Comparison of ENCODE assay signal across 17 cellular contexts in the genomic region with DNA sequence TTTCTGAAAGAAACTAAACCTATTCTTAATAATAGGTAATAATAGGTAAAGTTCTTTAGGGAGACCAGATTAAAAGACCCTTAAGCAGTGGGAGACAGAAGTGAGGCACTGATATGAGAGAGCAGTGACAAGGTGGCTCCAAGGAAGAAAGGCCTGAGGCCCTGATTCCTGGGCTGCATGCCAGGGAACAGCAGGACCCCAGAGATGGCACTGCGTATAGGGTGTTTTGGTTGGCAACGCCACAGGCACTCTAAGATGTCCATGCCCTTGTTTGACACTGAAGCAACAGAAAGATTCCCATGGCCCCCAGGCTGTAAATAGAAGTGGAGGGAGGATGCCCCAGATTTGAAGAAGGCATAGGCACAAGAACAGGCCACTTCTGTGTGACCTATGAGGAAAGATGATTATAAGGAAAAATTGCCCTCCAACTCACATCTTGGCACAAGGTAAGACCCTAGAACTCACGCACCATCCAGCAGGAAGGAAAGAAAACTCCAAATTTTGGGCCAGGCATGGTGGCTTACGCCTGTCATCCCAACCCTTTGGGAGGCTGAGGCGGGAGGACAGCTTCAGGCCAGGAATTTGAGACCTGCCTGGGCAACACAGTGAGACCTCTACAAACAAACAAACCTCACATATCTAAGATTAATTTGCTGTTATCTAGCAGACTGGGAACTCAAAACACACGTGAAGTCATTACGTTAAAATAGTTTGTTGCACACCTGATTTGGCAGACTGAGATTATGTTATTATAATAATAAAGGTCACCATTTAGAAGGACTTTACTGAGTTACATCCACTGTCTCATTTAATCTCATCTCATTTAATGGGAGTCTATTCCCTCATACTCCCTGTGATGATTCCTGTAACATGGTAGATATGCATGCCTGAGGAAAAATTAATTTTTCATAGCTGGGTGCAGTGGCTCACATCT. TPM values are rescaled to one million over a fixed set of nuclear protein-coding genes. Genes with fewer than 3 reads are reported as not detected.
DNase-seq lines count a peak whose midpoint lies in the region; ATAC-seq and TF ChIP-seq lines count a peak whose summit lies in the region.
"Had no signal": no experiment of that assay in that cellular context is flagged by ENCODE, and none has a peak within 500 bp of the region (broad histone marks: within the 10 kb centered on the region; RNA-seq: fewer than 3 reads in every experiment).

No MANE protein-coding gene starts in this region.

- no peak overlapping the region for H2AFZ ChIP-seq in mesenchymal stem cell (ENCODE audit: low read depth, low read length)

- H3K27me3 ChIP-seq in Caco-2 (replicated peaks; ENCODE audit: control insufficient read depth, insufficient read depth, low read length) (no peaks in the 10 kb centered on the region), mesenchymal stem cell (ENCODE audit: control insufficient read depth in 1 of 2, insufficient read depth in 1 of 2, low read length in 2 of 2) (no peaks in the 10 kb centered on the region)

- H3K9me3 Mint-ChIP-seq in activated T-cell treated with anti-CD3 and anti-CD28 coated beads, Interleukin-2, amount 50 U/mL, for 72 hours, result peaks cover 0 to 3% of the 10 kb centered on the region in 2 donors
- H3K9me3 Mint-ChIP-seq in Caco-2 (ENCODE audit: unreplicated experiment), result no peaks in the 10 kb centered on the region

- H2BK120ac ChIP-seq in mesenchymal stem cell (ENCODE audit: low read depth, low read length), result no peak overlapping the region

- no peak overlapping the region for H3K4me3 Mint-ChIP-seq in activated T-cell treated with anti-CD3 and anti-CD28 coated beads, Interleukin-2, amount 50 U/mL, for 72 hours
- no peak overlapping the region for H3K4me3 Mint-ChIP-seq in Caco-2 (ENCODE audit: unreplicated experiment)
- H3K4me3 Mint-ChIP-seq: activated CD4-positive, alpha-beta memory T cell treated with anti-CD3 and anti-CD28 coated beads for 36 hours; activated T-helper 1 cell treated with anti-CD3 and anti-CD28 coated beads, Interleukin-12 subunit alpha, Interleukin-12 subunit beta, Interleukin-2, Interleukin-4 antibody, amounts not matched to agents 30 ng/mL and 10 ng/mL and 1 ng/mL, durations not matched to agents 14 hours and 24 hours and 36 hours; B cell; natural killer cell had no signal

- H3K9me3 ChIP-seq in Caco-2 (no peaks in the 10 kb centered on the region), mesenchymal stem cell (ENCODE audit: control insufficient read depth, low read length) (no peaks in the 10 kb centered on the region)
- H3K9me3 ChIP-seq: lower lobe of right lung had no signal

- POLR2A ChIA-PET in Caco-2 (lab: Charles Lee), result no interaction called here

- H3K4me2 ChIP-seq in mesenchymal stem cell (ENCODE audit: low read length, poor library complexity, severe bottlenecking), result no peak overlapping the region

- no peak overlapping the region for H2BK5ac ChIP-seq in mesenchymal stem cell (ENCODE audit: low read depth, low read length, poor library complexity, severe bottlenecking)

- H3K79me1 ChIP-seq in mesenchymal stem cell (replicated peaks; ENCODE audit: low read length, poor library complexity, severe bottlenecking), result no peaks in the 10 kb centered on the region

- CTCF ChIA-PET in Caco-2 (lab: Charles Lee), result no interaction called here

- TF ChIP-seq CTCF in Caco-2 (IDR thresholded peaks at IDR 0.05; ENCODE audit: insufficient read depth in 1 of 2, low read depth in 1 of 2, low read length in 1 of 2, severe bottlenecking in 1 of 2, unreplicated experiment in 1 of 2), result no peak

- no peak overlapping the region for H3K9ac ChIP-seq in mesenchymal stem cell (ENCODE audit: low read length)

- H3K27me3 Mint-ChIP-seq in activated T-cell treated with anti-CD3 and anti-CD28 coated beads, Interleukin-2, amount 50 U/mL, for 72 hours (ENCODE audit: low read depth), result no peaks in the 10 kb centered on the region
- no peaks in the 10 kb centered on the region for H3K27me3 Mint-ChIP-seq in Caco-2 (ENCODE audit: insufficient read depth, unreplicated experiment)
- H3K27me3 Mint-ChIP-seq: activated CD4-positive, alpha-beta memory T cell treated with anti-CD3 and anti-CD28 coated beads for 36 hours; B cell; IgD-negative memory B cell had no signal

- no peak overlapping the region for H4K91ac ChIP-seq in mesenchymal stem cell (ENCODE audit: low read length)

- no peak overlapping the region for H3K14ac ChIP-seq in mesenchymal stem cell (ENCODE audit: low read length in 2 of 2)

- H2BK12ac ChIP-seq in mesenchymal stem cell (ENCODE audit: low read length in 2 of 2), result no peak overlapping the region

- no peak overlapping the region for H4K8ac ChIP-seq in mesenchymal stem cell (ENCODE audit: low read length)

- H3K4ac ChIP-seq in mesenchymal stem cell (ENCODE audit: low read depth in 1 of 2, low read length in 2 of 2), result no peak overlapping the region

- H3K4me1 Mint-ChIP-seq in activated T-cell treated with anti-CD3 and anti-CD28 coated beads, Interleukin-2, amount 50 U/mL, for 72 hours (ENCODE audit: low read depth), result peaks cover 11% of the 10 kb centered on the region
- H3K4me1 Mint-ChIP-seq in Caco-2 (ENCODE audit: low read depth, unreplicated experiment), result peaks cover 12% of the 10 kb centered on the region
- H3K4me1 Mint-ChIP-seq: natural killer cell had no signal

- H2AK5ac ChIP-seq in mesenchymal stem cell (ENCODE audit: low read length, severe bottlenecking), result no peak overlapping the region

- DNase-seq in DMS 273 treated with DMSO at 0.1 percent for 48 hours (lab: John Stamatoyannopoulos, UW), result peak; percentile 44
- DNase-seq in NCI-H1092 treated with DMSO at 0.1 percent for 48 hours (lab: John Stamatoyannopoulos, UW), result peak; percentile 80
- peak; percentile 70 for DNase-seq in NCI-H345 treated with DMSO at 0.1 percent for 48 hours (lab: John Stamatoyannopoulos, UW; ENCODE audit: unreplicated experiment)
- DNase-seq in brain pericyte (ENCODE audit: low read depth, low spot score), result peak; percentile 83
- DNase-seq in activated T-cell treated with anti-CD3 and anti-CD28 coated beads, Interleukin-2, amount 50 U/mL, for 72 hours, result no peak
- no peak for DNase-seq in Caco-2
- no peak for DNase-seq in H4 (ENCODE audit: low spot score)
- DNase-seq in mesenchymal stem cell, result no peak
- DNase-seq: activated CD4-positive, alpha-beta memory T cell treated with anti-CD3 and anti-CD28 coated beads for 36 hours; lower lobe of right lung; natural killer cell; NCI-H1436 treated with DMSO at 0.1 percent for 48 hours; stimulated activated CD4-positive, alpha-beta T cell treated with anti-CD3 and anti-CD28 coated beads, Interleukin-15, amount 100 ng/mL, for 24 hours had no signal

- no peak overlapping the region for H3K27ac Mint-ChIP-seq in activated T-cell treated with anti-CD3 and anti-CD28 coated beads, Interleukin-2, amount 50 U/mL, for 72 hours
- no peak overlapping the region for H3K27ac Mint-ChIP-seq in Caco-2 (ENCODE audit: unreplicated experiment)
- H3K27ac Mint-ChIP-seq: activated CD4-positive, alpha-beta memory T cell treated with anti-CD3 and anti-CD28 coated beads for 36 hours; activated T-helper 1 cell treated with anti-CD3 and anti-CD28 coated beads, Interleukin-12 subunit alpha, Interleukin-12 subunit beta, Interleukin-2, Interleukin-4 antibody, amounts not matched to agents 30 ng/mL and 10 ng/mL and 1 ng/mL, durations not matched to agents 14 hours and 24 hours and 36 hours; B cell; IgD-negative memory B cell; natural killer cell had no signal

- H3K23ac ChIP-seq in mesenchymal stem cell (ENCODE audit: low read length in 2 of 2), result no peak overlapping the region

- H3K36me3 Mint-ChIP-seq in activated T-cell treated with anti-CD3 and anti-CD28 coated beads, Interleukin-2, amount 50 U/mL, for 72 hours (ENCODE audit: insufficient read depth in 2 of 2), result peaks cover 1 to 3% of the 10 kb centered on the region in 2 donors
- H3K36me3 Mint-ChIP-seq in Caco-2 (ENCODE audit: insufficient read depth, unreplicated experiment), result no peaks in the 10 kb centered on the region

- H3K4me3 ChIP-seq in Caco-2 (ENCODE audit: low read depth, low read length) (no peak overlapping the region), mesenchymal stem cell (ENCODE audit: insufficient read depth in 1 of 2, low read depth in 1 of 2, low read length in 2 of 2) (no peak overlapping the region)
- H3K4me3 ChIP-seq: lower lobe of right lung had no signal

- no peak overlapping the region for H3K18ac ChIP-seq in mesenchymal stem cell (ENCODE audit: low read depth in 1 of 2, low read length in 2 of 2)

- no peak overlapping the region for H3K27ac ChIP-seq in mesenchymal stem cell (ENCODE audit: low read length, poor library complexity, severe bottlenecking)
- H3K27ac ChIP-seq: epithelial cell of prostate, lower lobe of right lung had no signal

- intact Hi-C loops in Caco-2 (cut with micrococcal nuclease; ENCODE audit: unreplicated experiment), result no loop called here

- ATAC-seq in activated T-cell treated with anti-CD3 and anti-CD28 coated beads, Interleukin-2, amount 50 U/mL, for 72 hours (replicated peaks in 1 of 2), result no peak
- ATAC-seq: lower lobe of right lung, natural killer cell had no signal

- H3K4me1 ChIP-seq in Caco-2 (peaks cover 15% of the 10 kb centered on the region), mesenchymal stem cell (ENCODE audit: control insufficient read depth, insufficient read depth, low read depth, low read length) (peaks cover 1% of the 10 kb centered on the region)
- H3K4me1 ChIP-seq: lower lobe of right lung had no signal

- H2BK15ac ChIP-seq in mesenchymal stem cell (ENCODE audit: low read depth, poor library complexity, severe bottlenecking), result no peak overlapping the region

- WGBS in mesenchymal stem cell, result 96% methylated on average over 5 of the region's 7 CpGs

- BruUV-seq in Caco-2 (replicated peaks; lab: Mats Ljungman, UMichigan), result no TSS peak

- H3K36me3 ChIP-seq in Caco-2 (ENCODE audit: control insufficient read depth, insufficient read depth, low read length), result no peaks in the 10 kb centered on the region
- H3K36me3 ChIP-seq in mesenchymal stem cell (ENCODE audit: control insufficient read depth in 1 of 2, insufficient read depth in 2 of 2, low read depth in 1 of 2, low read length in 2 of 2), result no peaks in the 10 kb centered on the region
- H3K36me3 ChIP-seq: lower lobe of right lung had no signal

RNA-seq across cellular contexts. Expression of a gene that starts 10.5 kb away (rescaled TPM):
- 100 to 1,000 TPM in 1 of 2 donors, 10 to 100 TPM in 1; 90.9 to 101 TPM for total RNA-seq in activated T-cell treated with anti-CD3 and anti-CD28 coated beads, Interleukin-2, amount 50 U/mL, for 72 hours
- 15.6 and 18.1 TPM in 2 replicates for total RNA-seq in Caco-2 (2022)
- total RNA-seq in H4 (2014; rRNA removed; shearing (Covaris generic)), result 11.0 and 12.1 TPM in 2 replicates
- polyA plus RNA-seq in mesenchymal stem cell (2013, experiment 1 of 2), result 2.2 TPM
- polyA plus RNA-seq in mesenchymal stem cell (2013, experiment 2 of 2), result 1.6 TPM

Comparison
In these comparisons a context has a peak if more than half of its experiments do, and no peak if none do; other contexts are left out.
1. DNase-seq: peak in DMS 273 treated with DMSO at 0.1 percent for 48 hours (single experiment), NCI-H1092 treated with DMSO at 0.1 percent for 48 hours (single experiment), NCI-H345 treated with DMSO at 0.1 percent for 48 hours (single experiment) and brain pericyte (single experiment); none in activated T-cell treated with anti-CD3 and anti-CD28 coated beads, Interleukin-2, amount 50 U/mL, for 72 hours (0 of 2), Caco-2 (0 of 2), H4 (single experiment) and mesenchymal stem cell (single experiment).